Comparison of ENCODE assay signal across 18 cellular contexts in genomic region chr1:55898191-55898590, GRCh38.
DNase-seq lines count a peak whose midpoint lies in the region; ATAC-seq, FAIRE-seq and TF ChIP-seq lines count a peak whose summit lies in the region.
"Had no signal": no experiment of that assay in that cellular context is flagged by ENCODE, and none has a peak within 500 bp of the region (broad histone marks: within the 10 kb centered on the region; RNA-seq: fewer than 3 reads in every experiment).

No MANE protein-coding gene starts in this region.

- H3K27me3 ChIP-seq in left lung = no peaks in the 10 kb centered on the region
- H3K27me3 ChIP-seq: adrenal gland had no signal

- H3K4me3 Mint-ChIP-seq in T-helper 2 cell treated with Interferon-gamma antibody and Interleukin-4, amounts not matched to agents 5 μg/mL and 100 μg/mL, for 36 hours = no peak overlapping the region
- H3K4me3 Mint-ChIP-seq: CD14-positive monocyte; T-helper 1 cell treated with Interleukin-12 subunit alpha and Interleukin-12 subunit beta and Interleukin-4 antibody, amounts not matched to agents 30 μg/mL and 1 μg/mL, for 36 hours had no signal

- intact Hi-C loops in left lung (cut with DNase I) = no loop called here

- no peaks in the 10 kb centered on the region for H3K36me3 Mint-ChIP-seq in T-helper 2 cell treated with Interferon-gamma antibody and Interleukin-4, amounts not matched to agents 5 μg/mL and 100 μg/mL, for 36 hours (ENCODE audit: low read depth)
- H3K36me3 Mint-ChIP-seq: CD14-positive monocyte had no signal

- H3K27ac ChIP-seq in left lung = no peak overlapping the region
- H3K27ac ChIP-seq: thoracic aorta had no signal

- no peak overlapping the region for H3K4me3 ChIP-seq in AG09309 (ENCODE audit: control insufficient read depth, low read depth, low read length)
- no peak overlapping the region for H3K4me3 ChIP-seq in cardiac fibroblast (replicated peaks in 1 of 2; ENCODE audit: low read depth in 2 of 2, low read length in 2 of 2)
- H3K4me3 ChIP-seq in left lung = no peak overlapping the region
- H3K4me3 ChIP-seq: adrenal gland, mucosa of descending colon, thoracic aorta had no signal

- H3K27ac Mint-ChIP-seq in T-helper 2 cell treated with Interferon-gamma antibody and Interleukin-4, amounts not matched to agents 5 μg/mL and 100 μg/mL, for 36 hours = no peak overlapping the region
- H3K27ac Mint-ChIP-seq: CD14-positive monocyte; T-helper 1 cell treated with Interleukin-12 subunit alpha and Interleukin-12 subunit beta and Interleukin-4 antibody, amounts not matched to agents 30 μg/mL and 1 μg/mL, for 36 hours had no signal

- ATAC-seq in left lung (peak; percentile 22), GM21717 (IDR thresholded peaks at IDR 0.05; ENCODE audit: unreplicated experiment) (no peak)
- ATAC-seq: mucosa of descending colon had no signal

- H3K4me1 Mint-ChIP-seq in T-helper 2 cell treated with Interferon-gamma antibody and Interleukin-4, amounts not matched to agents 5 μg/mL and 100 μg/mL, for 36 hours (ENCODE audit: low read depth) = no peaks in the 10 kb centered on the region
- H3K4me1 Mint-ChIP-seq: CD14-positive monocyte had no signal

- no peak for TF ChIP-seq CTCF in AG09309 (IDR thresholded peaks at IDR 0.05; ENCODE audit: control insufficient read depth, insufficient read depth, low read depth, low read length, missing control alignments)
- no peak for TF ChIP-seq CTCF in cardiac fibroblast (IDR thresholded peaks at IDR 0.05; ENCODE audit: low read depth, low read length)
- no peak for TF ChIP-seq CTCF in left lung (IDR thresholded peaks at IDR 0.05)

- no peak for FAIRE-seq in HTR-8/SVneo (lab: Jason Lieb, UNC)

- no peaks in the 10 kb centered on the region for H3K36me3 ChIP-seq in left lung
- H3K36me3 ChIP-seq: adrenal gland, thoracic aorta had no signal

- no peaks in the 10 kb centered on the region for H3K4me1 ChIP-seq in left lung

- no peaks in the 10 kb centered on the region for H3K27me3 Mint-ChIP-seq in T-helper 2 cell treated with Interferon-gamma antibody and Interleukin-4, amounts not matched to agents 5 μg/mL and 100 μg/mL, for 36 hours (ENCODE audit: low read depth)

- no peaks in the 10 kb centered on the region for H3K9me3 Mint-ChIP-seq in T-helper 2 cell treated with Interferon-gamma antibody and Interleukin-4, amounts not matched to agents 5 μg/mL and 100 μg/mL, for 36 hours
- H3K9me3 Mint-ChIP-seq: T-helper 1 cell treated with Interleukin-12 subunit alpha and Interleukin-12 subunit beta and Interleukin-4 antibody, amounts not matched to agents 30 μg/mL and 1 μg/mL, for 36 hours had no signal

- H3K9me3 ChIP-seq in left lung = peaks cover 0 to 4% of the 10 kb centered on the region in 2 donors
- H3K9me3 ChIP-seq: mucosa of descending colon had no signal

- peak; percentile 93 for DNase-seq in AG09309 (ENCODE audit: low read depth)
- peak; percentile 17 for DNase-seq in HTR-8/SVneo (ENCODE audit: insufficient read length, low spot score)
- DNase-seq in cardiac fibroblast (ENCODE audit: low read depth in 2 of 2) = peak; percentile 79 to 90
- no peak for DNase-seq in left lung
- no peak for DNase-seq in T-helper 2 cell treated with Interferon-gamma antibody and Interleukin-4, amounts not matched to agents 5 μg/mL and 100 μg/mL, for 36 hours (ENCODE audit: low spot score)
- DNase-seq in DMS53 treated with DMSO at 0.1 percent for 48 hours (lab: John Stamatoyannopoulos, UW; ENCODE audit: unreplicated experiment) = no peak
- DNase-seq in Kasumi-1 (lab: John Stamatoyannopoulos, UW) = no peak
- DNase-seq: activated CD4-positive, alpha-beta T cell treated with anti-CD3 and anti-CD28 coated beads for 4 hours; foreskin melanocyte; islet precursor cell; mucosa of descending colon; NCI-H187; NCI-H524 treated with DMSO at 0.1 percent for 48 hours had no signal

Comparison
In these comparisons a context has a peak if more than half of its experiments do, and no peak if none do; other contexts are left out.
1. DNase-seq: peak in AG09309 (single experiment), HTR-8/SVneo (single experiment) and cardiac fibroblast (2 of 2); none in left lung (0 of 2), T-helper 2 cell treated with Interferon-gamma antibody and Interleukin-4, amounts not matched to agents 5 μg/mL and 100 μg/mL, for 36 hours (single experiment), DMS53 treated with DMSO at 0.1 percent for 48 hours (single experiment) and Kasumi-1 (0 of 2).